Comparison of ENCODE assay signal across 1 cellular context in the genomic region with DNA sequence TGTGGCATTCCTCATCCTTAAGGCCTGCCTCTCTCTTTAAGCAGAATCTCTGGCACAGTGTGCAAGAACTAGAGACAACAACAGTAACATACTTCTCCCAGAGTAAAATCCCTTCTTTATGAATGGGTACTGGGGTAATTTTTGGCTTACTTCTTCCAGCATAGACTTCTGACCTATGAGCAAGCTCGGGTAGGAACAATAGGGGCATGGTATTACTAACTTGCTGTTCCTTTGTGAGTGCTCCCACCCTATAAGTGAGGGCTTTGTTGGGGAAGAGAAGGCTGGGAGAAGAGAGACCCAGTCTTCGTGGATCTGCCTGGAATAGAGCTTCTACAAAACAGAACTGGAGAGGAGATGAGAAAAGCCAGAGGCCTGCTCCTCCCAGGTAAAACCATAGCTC.
TF ChIP-seq lines count a peak whose summit lies in the region.

No MANE protein-coding gene starts in this region.

TF ChIP-seq in A549, 52 proteins besides CTCF, POLR2A, EP300 and RAD21 (continued from another document):
- TF ChIP-seq RNF2 (IDR thresholded peaks at IDR 0.05; ENCODE audit: borderline replicate concordance, low read depth): no peak
